ENCODE assay signal across 15 cellular contexts in genomic region chr4:87075876-87076275, GRCh38.
A peak's percentile ranks its signal among the peaks of the same experiment; 100 is the strongest.
DNase-seq lines count a peak whose midpoint lies in the region; ATAC-seq, FAIRE-seq and TF ChIP-seq lines count a peak whose summit lies in the region.
"Had no signal": no experiment of that assay in that cellular context is flagged by ENCODE, and none has a peak within 500 bp of the region (broad histone marks: within the 10 kb centered on the region; RNA-seq: fewer than 3 reads in every experiment).

No MANE protein-coding gene starts in this region.

- H3K27ac ChIP-seq in K562 (ENCODE audit: extremely low read depth, low read depth, low read length) (no peak overlapping the region), rectal smooth muscle tissue (ENCODE audit: low read depth, low read length) (peak overlapping the region; percentile 10), uterus (peak overlapping the region; percentile 23 to 49)

- 30% methylated on average over 2 of the region's 2 CpGs for WGBS in K562 (ENCODE audit: insufficient coverage, low coverage, missing lambda C conversion rate)
- WGBS in lower leg skin, 2 donors = 62 to 68% methylated on average over 2 of the region's 2 CpGs

- no peaks in the 10 kb centered on the region for H3K27me3 ChIP-seq in K562 (ENCODE audit: control insufficient read depth in 2 of 2, insufficient read depth in 2 of 2, low read length in 2 of 2)
- no peaks in the 10 kb centered on the region for H3K27me3 ChIP-seq in rectal smooth muscle tissue (ENCODE audit: control insufficient read depth, insufficient read depth, low read length)
- no peaks in the 10 kb centered on the region for H3K27me3 ChIP-seq in uterus
- H3K27me3 ChIP-seq: MG63 had no signal

- BruUV-seq in K562 (replicated peaks; lab: Mats Ljungman, UMichigan) = no TSS peak

- peak; percentile 10 for DNase-seq in NCI-H82 (lab: John Stamatoyannopoulos, UW)
- DNase-seq in K562 (ENCODE audit: extremely low read depth in 1 of 4, low spot score in 3 of 4) = no peak
- DNase-seq in uterus = no peak
- DNase-seq in stimulated activated naive CD4-positive, alpha-beta T cell (lab: John Stamatoyannopoulos, UW) = no peak
- no peak for DNase-seq in lower leg skin (ENCODE audit: low spot score in 2 of 2)
- no peak for DNase-seq in NCI-H2107 treated with DMSO at 0.1 percent for 48 hours (lab: John Stamatoyannopoulos, UW; ENCODE audit: unreplicated experiment)
- DNase-seq: CD4-positive, alpha-beta memory T cell; MG63; NCI-H1105; NCI-H1694 treated with DMSO at 0.1 percent for 48 hours; NCI-H446 treated with DMSO at 0.1 percent for 48 hours; NCI-H748 treated with DMSO at 0.1 percent for 48 hours; RPMI8226 had no signal

- no peaks in the 10 kb centered on the region for H3K9me1 ChIP-seq in K562 (ENCODE audit: control insufficient read depth, insufficient read depth, low read length)

- no peak overlapping the region for H2AFZ ChIP-seq in K562 (ENCODE audit: low read depth, low read length)

- TF ChIP-seq CTCF in K562 (IDR thresholded peaks at IDR 0.05 in 2 of 3, conservative IDR thresholded peaks at IDR 0.05 in 1 of 3; ENCODE audit: insufficient read depth in 2 of 3, low read depth in 1 of 3, low read length in 3 of 3) (no peak), uterus (IDR thresholded peaks at IDR 0.05) (no peak), lower leg skin (IDR thresholded peaks at IDR 0.05) (no peak)

- intact Hi-C loops in K562 (cut with micrococcal nuclease) (no loop called here), uterus (cut with DNase I; ENCODE audit: low total_unique reads) (no loop called here), lower leg skin (cut with DNase I; ENCODE audit: low total_unique reads) (no loop called here)

- no peak for TF ChIP-seq RAD21 in K562 (CRISPR knock-in tag; conservative IDR thresholded peaks at IDR 0.05 in 1 of 2, IDR thresholded peaks at IDR 0.05 in 1 of 2)

- H3K4me2 ChIP-seq in K562 (ENCODE audit: insufficient read depth, low read length) = no peak overlapping the region

- H3K4me1 ChIP-seq in K562 (replicated peaks in 1 of 2; ENCODE audit: control insufficient read depth in 2 of 2, insufficient read depth in 2 of 2, low read length in 2 of 2) = peaks cover 0 to 17% of the 10 kb centered on the region in 2 experiments; a peak in 2 of 5 replicates
- peaks cover 60% of the 10 kb centered on the region for H3K4me1 ChIP-seq in rectal smooth muscle tissue (ENCODE audit: control insufficient read depth, insufficient read depth, low read length)
- H3K4me1 ChIP-seq in uterus = peaks cover 0 to 24% of the 10 kb centered on the region in 2 donors

- CTCF ChIA-PET in K562 (lab: Yijun Ruan, JAX; ENCODE audit: low intra/inter-chr PET ratio) = no interaction called here

- H3K4me3 ChIP-seq in K562 (no peak overlapping the region), rectal smooth muscle tissue (ENCODE audit: low read length) (no peak overlapping the region), uterus (no peak overlapping the region), lower leg skin (ENCODE audit: low read depth, poor library complexity, severe bottlenecking) (no peak overlapping the region)
- H3K4me3 ChIP-seq: MG63 had no signal

- ATAC-seq in K562 = peak; percentile 22; the same call in 1 of the 3 replicates

- 0 out of 2 replicates have a peak, but pooled peaks cover 12% of the 10 kb centered on the region for H4K20me1 ChIP-seq in K562 (replicated peaks; ENCODE audit: control insufficient read depth, insufficient read depth, low read length)

- H3K9ac ChIP-seq in K562 (ENCODE audit: insufficient read depth in 1 of 2, low read depth in 2 of 2, low read length in 2 of 2) (no peak overlapping the region), rectal smooth muscle tissue (ENCODE audit: low read length) (no peak overlapping the region)

- H3K9me3 ChIP-seq in K562 (replicated peaks; ENCODE audit: control insufficient read depth, insufficient read depth, low read depth, low read length) (no peaks in the 10 kb centered on the region), uterus (no peaks in the 10 kb centered on the region)
- H3K9me3 ChIP-seq: MG63 had no signal

- FAIRE-seq in K562 (lab: Jason Lieb, UNC) = no peak
- FAIRE-seq: H54 had no signal

- TF ChIP-seq POLR2A in K562 (conservative IDR thresholded peaks at IDR 0.05) (no peak), uterus (IDR thresholded peaks at IDR 0.05) (no peak), lower leg skin (IDR thresholded peaks at IDR 0.05) (no peak)

- no peak for TF ChIP-seq EP300 in K562 (IDR thresholded peaks at IDR 0.05; ENCODE audit: low read length)

- H3K36me3 ChIP-seq in K562 (ENCODE audit: control insufficient read depth, insufficient read depth, low read length) = peaks cover 9% of the 10 kb centered on the region; the same call in 2 of the 3 replicates
- H3K36me3 ChIP-seq in rectal smooth muscle tissue (ENCODE audit: control insufficient read depth, insufficient read depth, low read length) = no peaks in the 10 kb centered on the region
- no peaks in the 10 kb centered on the region for H3K36me3 ChIP-seq in uterus
- H3K36me3 ChIP-seq: MG63 had no signal

- POLR2A ChIA-PET in K562 (lab: Yijun Ruan, JAX) = no interaction called here

- in situ Hi-C loops in K562 (cut with MboI) = no loop called here

- H3K79me2 ChIP-seq in K562 (ENCODE audit: control insufficient read depth, insufficient read depth, low read length) = peaks cover 78% of the 10 kb centered on the region

TF ChIP-seq in K562, 482 proteins besides CTCF, POLR2A, EP300 and RAD21:
- TF ChIP-seq TEAD4 (IDR thresholded peaks at IDR 0.05; ENCODE audit: low read length) (peak; percentile 22; the same call in 1 of the 2 replicates), TEAD4 (CRISPR knock-in tag; IDR thresholded peaks at IDR 0.05; ENCODE audit: borderline replicate concordance) (no peak), KDM1A (IDR thresholded peaks at IDR 0.05) (peak in 1 of 2 experiments; percentile 16; a peak in 1 of 4 replicates), WHSC1 (IDR thresholded peaks at IDR 0.05; ENCODE audit: low read length) (no peak), CBFA2T3 (IDR thresholded peaks at IDR 0.05) (peak; percentile 25; the same call in 1 of the 2 replicates)
TF ChIP-seq in K562: peak in this region for 3.
